25 cellular contexts compared by ENCODE assay signal in genomic region chr5:54083851-54084250, GRCh38.
"Had no signal": no experiment of that assay in that cellular context is flagged by ENCODE, and none has a peak within 500 bp of the region (broad histone marks: within the 10 kb centered on the region; RNA-seq: fewer than 3 reads in every experiment).

No MANE protein-coding gene starts in this region.

- DNase-seq: activated gamma-delta T cell treated with Interleukin-2 at 50 U/mL for 16 hours; activated T-cell treated with anti-CD3 and anti-CD28 coated beads, Interleukin-2, amount 50 U/mL, for 1 hour; brain microvascular endothelial cell; dorsolateral prefrontal cortex; effector memory CD8-positive, alpha-beta T cell; gastrocnemius medialis; heart left ventricle; islet precursor cell; left colon; mesendoderm; mucosa of descending colon; nephron progenitor cell; nucleus accumbens; right cardiac atrium; stimulated activated CD4-positive, alpha-beta T cell treated with anti-CD3 and anti-CD28 coated beads, Interleukin-4, amount 100 ng/mL, for 24 hours; stimulated activated naive CD4-positive, alpha-beta T cell treated with Interleukin-2 at 50 U/mL for 16 hours had no signal

- H3K27ac ChIP-seq: ascending aorta, brain microvascular endothelial cell, gastrocnemius medialis, heart left ventricle, parathyroid adenoma, thoracic aorta had no signal

- ATAC-seq: activated naive CD4-positive, alpha-beta T cell treated with anti-CD3 and anti-CD28 coated beads, Interleukin-2, amount 50 U/mL, for 72 hours; effector memory CD8-positive, alpha-beta T cell; esophagus mucosa; gastrocnemius medialis; heart left ventricle; left colon; mucosa of descending colon; right cardiac atrium; WTC11 had no signal

- H3K4me1 ChIP-seq: ascending aorta, gastrocnemius medialis, heart left ventricle, parathyroid adenoma had no signal

- H3K9me3 ChIP-seq: ascending aorta, gastrocnemius medialis, heart left ventricle, mucosa of descending colon, thoracic aorta had no signal

- H3K4me3 ChIP-seq: ascending aorta, dorsolateral prefrontal cortex, gastrocnemius medialis, heart left ventricle, mucosa of descending colon, thoracic aorta had no signal

- H3K79me2 ChIP-seq: parathyroid adenoma had no signal

- H3K27me3 ChIP-seq: ascending aorta, brain microvascular endothelial cell, dorsolateral prefrontal cortex, gastrocnemius medialis, heart left ventricle had no signal

- H3K36me3 ChIP-seq: ascending aorta, brain microvascular endothelial cell, gastrocnemius medialis, heart left ventricle, thoracic aorta had no signal

- FAIRE-seq: colon, endothelial cell of umbilical vein, TTC549 had no signal

- H3K9ac ChIP-seq: parathyroid adenoma had no signal

- H2AFZ ChIP-seq: parathyroid adenoma had no signal
